In the genomic region with DNA sequence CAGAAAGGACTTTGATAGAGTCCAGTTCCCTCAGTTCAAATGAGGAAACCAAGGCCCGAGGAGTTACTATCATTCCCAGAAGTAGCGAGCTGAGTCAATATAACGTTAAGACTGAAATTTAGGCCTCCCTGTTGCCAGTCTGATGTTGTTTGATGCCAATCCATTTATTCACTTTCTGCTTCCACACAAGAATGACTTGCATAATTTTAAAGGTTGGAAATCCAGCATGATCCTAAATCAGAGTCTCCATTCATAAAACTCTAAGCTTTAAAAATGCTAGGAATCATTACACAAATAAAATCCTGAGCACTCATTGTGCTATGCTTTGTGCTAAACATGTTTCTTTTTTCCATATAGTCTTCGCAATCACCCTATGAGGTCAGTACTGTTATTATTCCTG, we compare ENCODE assay signal across 20 cellular contexts.
DNase-seq lines count a peak whose midpoint lies in the region; ATAC-seq, FAIRE-seq and TF ChIP-seq lines count a peak whose summit lies in the region.
"Had no signal": no experiment of that assay in that cellular context is flagged by ENCODE, and none has a peak within 500 bp of the region (broad histone marks: within the 10 kb centered on the region; RNA-seq: fewer than 3 reads in every experiment).

No MANE protein-coding gene starts in this region.

- H2BK20ac ChIP-seq in H9 (ENCODE audit: low read depth, low read length, poor library complexity, severe bottlenecking), result peak overlapping the region; percentile 75

- H4K5ac ChIP-seq in H9 (ENCODE audit: insufficient read length, low read depth, low read length), result no peak overlapping the region

- no peak overlapping the region for H3K4me2 ChIP-seq in H9 (ENCODE audit: insufficient read depth, insufficient read length, low read length)
- H3K4me2 ChIP-seq: GM23338 had no signal

- H4K20me1 ChIP-seq in H9 (ENCODE audit: control insufficient read depth, insufficient read depth, insufficient read length), result no peaks in the 10 kb centered on the region

- no peaks in the 10 kb centered on the region for H3K36me3 ChIP-seq in BE2C

- H3K36me3 Mint-ChIP-seq in H9 (ENCODE audit: insufficient read depth in 1 of 3, low read depth in 3 of 3) (no peaks in the 10 kb centered on the region), glutamatergic neuron (ENCODE audit: unreplicated experiment) (no peaks in the 10 kb centered on the region)

- no CpG with 5 or more reads among the region's 4 CpGs for WGBS in H9 (ENCODE audit: extremely low coverage, insufficient read length, low lambda C conversion rate)

- H3T11ph ChIP-seq in H9 (ENCODE audit: low read length), result no peak overlapping the region

- intact Hi-C loops in left ventricle myocardium superior (cut with micrococcal nuclease), result no loop called here

- no peak overlapping the region for H3K4me3 ChIP-seq in BE2C (ENCODE audit: low read depth, low read length)
- H3K4me3 ChIP-seq: GM12878, GM23338 had no signal

- ATAC-seq in left ventricle myocardium superior, result no peak
- ATAC-seq: GM12878, GM23338 had no signal

- no peak overlapping the region for H2BK12ac ChIP-seq in H9 (ENCODE audit: insufficient read length, low read depth, low read length)

- no peak overlapping the region for H3K27ac ChIP-seq in H9 (ENCODE audit: insufficient read length, low read depth, low read length)
- peak overlapping the region; percentile 7 for H3K27ac ChIP-seq in substantia nigra (ENCODE audit: low read depth, low read length, poor library complexity, severe bottlenecking)

- no peak overlapping the region for H3K56ac ChIP-seq in H9 (ENCODE audit: insufficient read length, low read depth, low read length)

- H3K27me3 Mint-ChIP-seq in H9 (ENCODE audit: low read depth), result no peaks in the 10 kb centered on the region
- H3K27me3 Mint-ChIP-seq in glutamatergic neuron (ENCODE audit: unreplicated experiment), result peaks cover 2% of the 10 kb centered on the region
- H3K27me3 Mint-ChIP-seq: CD4-positive, alpha-beta memory T cell had no signal

- H2BK120ac ChIP-seq in H9 (ENCODE audit: low read depth, low read length, poor library complexity, severe bottlenecking), result no peak overlapping the region

- no peak overlapping the region for H4K8ac ChIP-seq in H9 (replicated peaks; ENCODE audit: insufficient read length, low read depth, low read length)

- H3K79me1 ChIP-seq in H9 (ENCODE audit: insufficient read depth, low read depth, low read length, poor library complexity, severe bottlenecking), result no peaks in the 10 kb centered on the region

- H3K18ac ChIP-seq in H9 (ENCODE audit: insufficient read length, low read depth, low read length), result no peak overlapping the region

- H2AK5ac ChIP-seq in H9 (ENCODE audit: insufficient read length, low read length), result no peak overlapping the region

- H2BK15ac ChIP-seq in H9 (ENCODE audit: low read depth, low read length), result no peak overlapping the region

- no peaks in the 10 kb centered on the region for H3K9me3 Mint-ChIP-seq in H9
- H3K9me3 Mint-ChIP-seq in glutamatergic neuron (ENCODE audit: unreplicated experiment), result peaks cover 8% of the 10 kb centered on the region
- H3K9me3 Mint-ChIP-seq: GM23338 had no signal

- no peaks in the 10 kb centered on the region for H3K9me3 ChIP-seq in H9 (ENCODE audit: control insufficient read depth, low read depth, low read length)
- H3K9me3 ChIP-seq in BE2C, result no peaks in the 10 kb centered on the region

- no peak overlapping the region for H3K9ac ChIP-seq in H9 (ENCODE audit: extremely low read depth, insufficient read length, low read length)

- no peak overlapping the region for H2BK5ac ChIP-seq in H9 (ENCODE audit: insufficient read length, low read length)

- FAIRE-seq in D721Med (lab: Jason Lieb, UNC), result peak; percentile 48
- FAIRE-seq: GM12878, GM18507 had no signal

- H3K4ac ChIP-seq in H9 (ENCODE audit: low read depth, low read length), result no peak overlapping the region

- H3K4me3 Mint-ChIP-seq in H9 (no peak overlapping the region), glutamatergic neuron (ENCODE audit: unreplicated experiment) (no peak overlapping the region)
- H3K4me3 Mint-ChIP-seq: CD4-positive, alpha-beta memory T cell; GM23338 had no signal

- no peak overlapping the region for H2AFZ ChIP-seq in H9 (ENCODE audit: low read length)
- H2AFZ ChIP-seq: GM23338 had no signal

- H4K91ac ChIP-seq in H9 (ENCODE audit: insufficient read length, low read depth, low read length), result no peak overlapping the region

- no peaks in the 10 kb centered on the region for H3K23me2 ChIP-seq in H9 (ENCODE audit: insufficient read length, low read depth, low read length, poor library complexity, severe bottlenecking)

- TF ChIP-seq CTCF in D721Med (IDR thresholded peaks at IDR 0.05; ENCODE audit: insufficient read depth, missing control alignments), result no peak
- TF ChIP-seq CTCF in H9 (conservative IDR thresholded peaks at IDR 0.05), result no peak
- no peak for TF ChIP-seq CTCF in glutamatergic neuron (IDR thresholded peaks at IDR 0.05; ENCODE audit: partially characterized antibody, unreplicated experiment)
- TF ChIP-seq CTCF in BE2C (IDR thresholded peaks at IDR 0.05; ENCODE audit: low read depth, low read length), result no peak

- DNase-seq in D721Med (ENCODE audit: insufficient read length, low spot score) (no peak), H9 (no peak), glutamatergic neuron (no peak), substantia nigra (lab: John Stamatoyannopoulos, UW) (no peak), left ventricle myocardium superior (no peak), BE2C (no peak)
- DNase-seq in activated CD4-positive, alpha-beta T cell treated with anti-CD3 and anti-CD28 coated beads, Interleukin-2, amount 50 U/mL, for 1 hour, result no peak
- DNase-seq: AML-193; C1 segment of cervical spinal cord; Calu3; CD4-positive, alpha-beta memory T cell; COR-L47; DMS153; DMS79; EL; GDM1; HCEC 1CT had no signal

- H3K23ac ChIP-seq in H9 (ENCODE audit: insufficient read length, low read depth, low read length), result no peak overlapping the region

- no peaks in the 10 kb centered on the region for H3K79me2 ChIP-seq in H9 (ENCODE audit: insufficient read depth, low read length)

- H3K14ac ChIP-seq in H9 (ENCODE audit: insufficient read depth, low read length), result no peak overlapping the region

- peak overlapping the region in 1 of 3 experiments; percentile 74; a peak in 1 of 7 replicates for H3K27ac Mint-ChIP-seq in H9
- peak overlapping the region; percentile 99 for H3K27ac Mint-ChIP-seq in glutamatergic neuron (ENCODE audit: unreplicated experiment)
- H3K27ac Mint-ChIP-seq: CD4-positive, alpha-beta memory T cell; GM23338 had no signal

- peaks cover 2% of the 10 kb centered on the region; the same call in 1 of the 2 replicates for H3K4me1 ChIP-seq in H9 (ENCODE audit: insufficient read depth, low read length)
- H3K4me1 ChIP-seq in BE2C, result peaks cover 7% of the 10 kb centered on the region

- peaks cover 5 to 7% of the 10 kb centered on the region in 2 experiments for H3K4me1 Mint-ChIP-seq in H9
- H3K4me1 Mint-ChIP-seq in glutamatergic neuron (ENCODE audit: low read depth, unreplicated experiment), result peaks cover 43% of the 10 kb centered on the region

- no peaks in the 10 kb centered on the region for H3K27me3 ChIP-seq in H9 (ENCODE audit: insufficient read depth, low read length)
- H3K27me3 ChIP-seq in BE2C, result no peaks in the 10 kb centered on the region
